11 cellular contexts compared by ENCODE assay signal in genomic region chr9:17906204-17906840, GRCh38.
DNase-seq lines count a peak whose midpoint lies in the region; ATAC-seq, FAIRE-seq and TF ChIP-seq lines count a peak whose summit lies in the region.
"Had no signal": no experiment of that assay in that cellular context is flagged by ENCODE, and none has a peak within 500 bp of the region (broad histone marks: within the 10 kb centered on the region; RNA-seq: fewer than 3 reads in every experiment).

No MANE protein-coding gene starts in this region.

- POLR2A ChIA-PET in activated CD4-positive, alpha-beta T cell treated with anti-CD3 and anti-CD28 coated beads, Interleukin-2, amount 10 ng/mL, durations not matched to agents 7 days and 5 days (lab: Charles Lee) = no interaction called here

- H3K9ac ChIP-seq in rectal smooth muscle tissue (ENCODE audit: low read length) = no peak overlapping the region

- H3K4me3 ChIP-seq in iPS DF 6.9 (ENCODE audit: low read length) (peak overlapping the region; percentile 13; the same call in 1 of the 2 replicates), rectal smooth muscle tissue (ENCODE audit: low read length) (peak overlapping the region; percentile 66)

- H3K27me3 Mint-ChIP-seq in activated CD4-positive, alpha-beta T cell treated with anti-CD3 and anti-CD28 coated beads, Interleukin-2, amount 10 ng/mL, durations not matched to agents 7 days and 5 days = peaks cover 27% of the 10 kb centered on the region
- H3K27me3 Mint-ChIP-seq: central memory CD8-positive, alpha-beta T cell had no signal

- H3K27ac ChIP-seq in iPS DF 6.9 (ENCODE audit: low read length) (no peak overlapping the region), rectal smooth muscle tissue (ENCODE audit: low read depth, low read length) (no peak overlapping the region)

- no peak overlapping the region for H3K27ac Mint-ChIP-seq in activated CD4-positive, alpha-beta T cell treated with anti-CD3 and anti-CD28 coated beads, Interleukin-2, amount 10 ng/mL, durations not matched to agents 7 days and 5 days
- H3K27ac Mint-ChIP-seq: activated CD8-positive, alpha-beta T cell treated with anti-CD3 and anti-CD28 coated beads for 36 hours had no signal

- H3K4me1 ChIP-seq in iPS DF 6.9 (ENCODE audit: control insufficient read depth, insufficient read depth, low read length) (peaks cover 3% of the 10 kb centered on the region; the same call in 1 of the 2 replicates), rectal smooth muscle tissue (ENCODE audit: control insufficient read depth, insufficient read depth, low read length) (no peaks in the 10 kb centered on the region)

- WGBS in iPS DF 6.9 (ENCODE audit: insufficient coverage, insufficient read length) = no CpG with 5 or more reads among the region's 55 CpGs

- DNase-seq in GM12892 (ENCODE audit: insufficient read length) (peak; percentile 3), RPMI8226 (peak; percentile 60), iPS DF 6.9 (ENCODE audit: low read depth, low spot score) (no peak), NCI-H1436 treated with DMSO at 0.1 percent for 48 hours (lab: John Stamatoyannopoulos, UW) (no peak)
- DNase-seq in activated CD4-positive, alpha-beta T cell treated with anti-CD3 and anti-CD28 coated beads, Interleukin-2, amount 10 ng/mL, durations not matched to agents 7 days and 5 days = no peak
- DNase-seq: activated CD8-positive, alpha-beta T cell treated with anti-CD3 and anti-CD28 coated beads for 36 hours; kidney glomerular epithelial cell had no signal

- H3K4me3 Mint-ChIP-seq in activated CD4-positive, alpha-beta T cell treated with anti-CD3 and anti-CD28 coated beads, Interleukin-2, amount 10 ng/mL, durations not matched to agents 7 days and 5 days = no peak overlapping the region
- H3K4me3 Mint-ChIP-seq: activated CD8-positive, alpha-beta T cell treated with anti-CD3 and anti-CD28 coated beads for 36 hours; central memory CD8-positive, alpha-beta T cell had no signal

- H3K27me3 ChIP-seq in iPS DF 6.9 (ENCODE audit: control insufficient read depth, insufficient read depth, low read length) (peaks cover 35% of the 10 kb centered on the region), rectal smooth muscle tissue (ENCODE audit: control insufficient read depth, insufficient read depth, low read length) (peaks cover 5% of the 10 kb centered on the region)

- H3K4me1 Mint-ChIP-seq in activated CD4-positive, alpha-beta T cell treated with anti-CD3 and anti-CD28 coated beads, Interleukin-2, amount 10 ng/mL, durations not matched to agents 7 days and 5 days = no peaks in the 10 kb centered on the region
- H3K4me1 Mint-ChIP-seq: central memory CD8-positive, alpha-beta T cell had no signal

- no peak for TF ChIP-seq POLR2A in GM12892 (IDR thresholded peaks at IDR 0.05; ENCODE audit: low read depth, low read length)

- H3K9me3 ChIP-seq in iPS DF 6.9 (ENCODE audit: control insufficient read depth, insufficient read depth, low read length) = no peaks in the 10 kb centered on the region

- H3K9me3 Mint-ChIP-seq in activated CD4-positive, alpha-beta T cell treated with anti-CD3 and anti-CD28 coated beads, Interleukin-2, amount 10 ng/mL, durations not matched to agents 7 days and 5 days = peaks cover 2% of the 10 kb centered on the region
- H3K9me3 Mint-ChIP-seq: activated CD8-positive, alpha-beta T cell treated with anti-CD3 and anti-CD28 coated beads for 36 hours had no signal

- FAIRE-seq in GM12892 (lab: Jason Lieb, UNC) = no peak

- H3K36me3 ChIP-seq in iPS DF 6.9 (ENCODE audit: control insufficient read depth, insufficient read depth, low read length) (no peaks in the 10 kb centered on the region), rectal smooth muscle tissue (ENCODE audit: control insufficient read depth, insufficient read depth, low read length) (no peaks in the 10 kb centered on the region)

- ATAC-seq in HG02678 (IDR thresholded peaks at IDR 0.05; ENCODE audit: unreplicated experiment) (no peak), HG03457 (IDR thresholded peaks at IDR 0.05; ENCODE audit: unreplicated experiment) (no peak)
- ATAC-seq: activated CD8-positive, alpha-beta T cell treated with anti-CD3 and anti-CD28 coated beads for 36 hours had no signal

- H3K36me3 Mint-ChIP-seq in activated CD4-positive, alpha-beta T cell treated with anti-CD3 and anti-CD28 coated beads, Interleukin-2, amount 10 ng/mL, durations not matched to agents 7 days and 5 days (ENCODE audit: low read depth) = no peaks in the 10 kb centered on the region

- CTCF ChIA-PET in activated CD4-positive, alpha-beta T cell treated with anti-CD3 and anti-CD28 coated beads, Interleukin-2, amount 10 ng/mL, durations not matched to agents 7 days and 5 days (lab: Charles Lee) = no interaction called here

Comparison
In these comparisons a context has a peak if more than half of its experiments do, and no peak if none do; other contexts are left out.
1. DNase-seq: peak in GM12892 (single experiment) and RPMI8226 (single experiment); none in iPS DF 6.9 (single experiment), NCI-H1436 treated with DMSO at 0.1 percent for 48 hours (single experiment) and activated CD4-positive, alpha-beta T cell treated with anti-CD3 and anti-CD28 coated beads, Interleukin-2, amount 10 ng/mL, durations not matched to agents 7 days and 5 days (single experiment).